Comparison of ENCODE assay signal across 21 cellular contexts in the genomic region with DNA sequence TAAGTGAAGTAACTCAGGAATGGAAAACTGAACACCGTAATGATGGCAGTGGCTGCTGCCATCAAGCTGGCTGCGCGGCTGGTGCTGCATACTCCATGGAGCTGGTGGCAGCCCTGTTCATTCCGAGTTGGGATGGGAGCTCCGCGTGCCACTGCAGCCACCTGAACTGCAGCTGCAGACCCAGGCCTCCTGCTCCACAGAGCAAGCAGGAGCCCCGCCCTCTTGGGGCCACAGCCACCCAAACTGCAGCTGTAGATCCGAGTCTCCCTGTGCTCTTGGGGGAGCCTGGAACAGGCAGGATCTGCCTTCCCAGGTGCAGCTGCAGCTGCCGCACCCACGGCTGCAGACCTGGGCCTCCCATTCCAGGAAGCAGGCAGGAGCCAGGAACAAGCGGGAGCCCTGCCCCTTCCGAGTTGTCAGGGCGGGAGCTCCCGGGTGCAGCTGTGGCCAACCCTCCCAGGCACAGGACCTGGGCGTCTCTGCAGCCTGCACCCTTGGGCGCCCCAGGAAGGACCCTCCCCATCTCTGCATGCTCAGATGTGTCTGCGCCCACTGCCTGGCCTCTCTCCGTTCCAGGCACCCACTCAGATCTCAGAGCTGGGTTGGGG.
"Had no signal": no experiment of that assay in that cellular context is flagged by ENCODE, and none has a peak within 500 bp of the region (broad histone marks: within the 10 kb centered on the region; RNA-seq: fewer than 3 reads in every experiment).

No MANE protein-coding gene starts in this region.

- H3K4me3 ChIP-seq: ascending aorta, gastroesophageal sphincter, sigmoid colon, upper lobe of right lung had no signal

- DNase-seq: activated CD8-positive, alpha-beta memory T cell treated with anti-CD3 and anti-CD28 coated beads for 24 hours; activated CD8-positive, alpha-beta memory T cell treated with anti-CD3 and anti-CD28 coated beads, Interleukin-2, amount 50 U/mL, for 4 hours; activated T-cell treated with anti-CD3 and anti-CD28 coated beads, Interleukin-2, amount 50 U/mL, for 24 hours; brain microvascular endothelial cell; caudate nucleus; effector memory CD8-positive, alpha-beta T cell; esophagus squamous epithelium; head of caudate nucleus; hypothalamus; left cardiac atrium; nephron progenitor cell; occipital lobe; sigmoid colon; stimulated activated CD4-positive, alpha-beta T cell treated with anti-CD3 and anti-CD28 coated beads, Interleukin-4, amount 100 ng/mL, for 1 hour; stimulated activated naive CD4-positive, alpha-beta T cell treated with Interleukin-2 at 50 U/mL for 16 hours; T-cell; upper lobe of right lung had no signal

- H3K36me3 ChIP-seq: ascending aorta, gastroesophageal sphincter, sigmoid colon, upper lobe of right lung had no signal

- H3K27me3 ChIP-seq: ascending aorta, brain microvascular endothelial cell, esophagus squamous epithelium, gastroesophageal sphincter, sigmoid colon, upper lobe of right lung had no signal

- H3K27ac ChIP-seq: ascending aorta, brain microvascular endothelial cell, gastroesophageal sphincter, sigmoid colon, upper lobe of right lung had no signal

- H3K4me1 ChIP-seq: upper lobe of right lung had no signal

- H3K9me3 ChIP-seq: ascending aorta, esophagus squamous epithelium, gastroesophageal sphincter, sigmoid colon, upper lobe of right lung had no signal

- ATAC-seq: activated naive CD4-positive, alpha-beta T cell treated with anti-CD3 and anti-CD28 coated beads, Interleukin-2, amount 50 U/mL, for 72 hours; activated T-helper 17 cell treated with anti-CD3 and anti-CD28 coated beads, Interleukin-2, amount 50 U/mL, for 72 hours; effector memory CD8-positive, alpha-beta T cell; gastroesophageal sphincter; left cardiac atrium; T-cell; upper lobe of right lung had no signal
